ENCODE assay signal across 23 cellular contexts in the genomic region with DNA sequence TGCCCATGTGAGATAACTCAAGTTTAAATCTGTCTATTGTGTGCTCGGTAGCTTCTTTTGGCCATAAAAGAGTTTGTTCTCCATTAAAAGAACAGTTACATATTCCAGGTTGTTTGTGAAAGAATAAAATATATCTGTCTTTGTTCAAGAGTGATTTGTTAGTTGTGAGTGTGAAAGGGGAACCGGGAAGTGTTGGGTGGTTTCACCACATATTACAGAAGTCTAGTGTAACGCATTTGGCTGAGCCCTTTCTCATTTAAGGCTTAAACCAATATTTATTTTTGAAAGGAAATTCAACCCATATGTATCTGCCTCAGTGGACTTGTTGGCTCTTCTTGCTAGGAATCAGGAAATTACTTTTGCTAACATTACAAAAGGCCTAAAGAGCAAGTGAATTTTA. TPM values are rescaled to one million over a fixed set of nuclear protein-coding genes. Genes with fewer than 3 reads are reported as not detected.
DNase-seq lines count a peak whose midpoint lies in the region; ATAC-seq, FAIRE-seq and TF ChIP-seq lines count a peak whose summit lies in the region.
"Had no signal": no experiment of that assay in that cellular context is flagged by ENCODE, and none has a peak within 500 bp of the region (broad histone marks: within the 10 kb centered on the region; RNA-seq: fewer than 3 reads in every experiment).

No MANE protein-coding gene starts in this region.

- H2AFZ ChIP-seq in GM12878 (ENCODE audit: control insufficient read depth, low read depth, low read length): no peak overlapping the region
- no peak overlapping the region for H2AFZ ChIP-seq in hepatocyte
- H2AFZ ChIP-seq: GM23338 had no signal

- DNase-seq in MV-4-11 (lab: John Stamatoyannopoulos, UW) (peak; percentile 53), GM12878 (ENCODE audit: low read depth, low spot score) (no peak), HAP-1 (ENCODE audit: low spot score in 2 of 2) (no peak), body of pancreas (no peak), ecto neural progenitor cell (ENCODE audit: low spot score) (no peak), hepatocyte (ENCODE audit: low spot score) (no peak)
- DNase-seq: ACHN; BE2C; C1 segment of cervical spinal cord; CD4-positive, CD25-positive, alpha-beta regulatory T cell; CD8-positive, alpha-beta memory T cell; COR-L47; HFFc6; KBM-7 had no signal

- no TSS peak for BruUV-seq in GM12878 (replicated peaks; lab: Mats Ljungman, UMichigan)

- H3K4me2 ChIP-seq in GM12878 (ENCODE audit: control insufficient read depth, insufficient read depth) (no peak overlapping the region), hepatocyte (no peak overlapping the region)
- H3K4me2 ChIP-seq: GM23338 had no signal

- in situ Hi-C loops in GM12878 (cut with MboI) (no loop called here), HAP-1 (cut with MboI; ENCODE audit: low sequenced_read_pairs) (no loop called here)

- no peaks in the 10 kb centered on the region for H3K9me2 ChIP-seq in hepatocyte (replicated peaks; ENCODE audit: insufficient read depth)

- TF ChIP-seq CTCF in GM12878 (IDR thresholded peaks at IDR 0.05 in 2 of 3, conservative IDR thresholded peaks at IDR 0.05 in 1 of 3; ENCODE audit: control insufficient read depth in 2 of 3, extremely low read depth in 1 of 3, insufficient read depth in 1 of 3, low read depth in 3 of 3, low read length in 3 of 3) (no peak), body of pancreas (IDR thresholded peaks at IDR 0.05) (no peak), hepatocyte (IDR thresholded peaks at IDR 0.05; ENCODE audit: poor library complexity) (no peak)

- POLR2A ChIA-PET in GM12878 (lab: Charles Lee): no interaction called here

- no peaks in the 10 kb centered on the region for H3K9me3 ChIP-seq in GM12878 (replicated peaks; ENCODE audit: control insufficient read depth, insufficient read depth, low read length)
- no peaks in the 10 kb centered on the region for H3K9me3 ChIP-seq in HAP-1
- H3K9me3 ChIP-seq in body of pancreas: no peaks in the 10 kb centered on the region
- no peaks in the 10 kb centered on the region for H3K9me3 ChIP-seq in hepatocyte (ENCODE audit: low read depth)
- H3K9me3 ChIP-seq: BE2C had no signal

- H4K20me1 ChIP-seq in GM12878 (ENCODE audit: control insufficient read depth, insufficient read depth): no peaks in the 10 kb centered on the region
- no peaks in the 10 kb centered on the region for H4K20me1 ChIP-seq in hepatocyte (ENCODE audit: insufficient read depth, poor library complexity, severe bottlenecking)

- intact Hi-C loops in GM12878 (cut with micrococcal nuclease; ENCODE audit: unreplicated experiment): no loop called here
- intact Hi-C loops in body of pancreas (cut with DNase I): no loop called here

- no peak overlapping the region for H3K4me3 ChIP-seq in GM12878
- no peak overlapping the region for H3K4me3 ChIP-seq in HAP-1
- no peak overlapping the region for H3K4me3 ChIP-seq in body of pancreas
- no peak overlapping the region for H3K4me3 ChIP-seq in hepatocyte
- H3K4me3 ChIP-seq: GM23338 had no signal

- H3K27ac ChIP-seq in GM12878 (ENCODE audit: control insufficient read depth, insufficient read depth) (no peak overlapping the region), body of pancreas (no peak overlapping the region), hepatocyte (no peak overlapping the region)

- no peak overlapping the region for H3K9ac ChIP-seq in GM12878 (ENCODE audit: control insufficient read depth, insufficient read depth, low read length)

- 0% methylated on average over 3 of the region's 3 CpGs for WGBS in GM12878 (ENCODE audit: insufficient coverage, insufficient replicate concordance, low lambda C conversion rate, missing lambda C conversion rate)
- WGBS in body of pancreas, 2 donors: 50 to 56% methylated on average over 3 of the region's 3 CpGs
- WGBS in hepatocyte (ENCODE audit: low lambda C conversion rate, missing lambda C conversion rate): 61% methylated on average over 3 of the region's 3 CpGs

- FAIRE-seq in GM12878 (lab: Jason Lieb, UNC): no peak
- FAIRE-seq: A204.1, D721Med, G401.6, H54, HepG2 had no signal

- no peaks in the 10 kb centered on the region for H3K4me1 ChIP-seq in GM12878 (ENCODE audit: control insufficient read depth, insufficient read depth, low read length)
- H3K4me1 ChIP-seq in HAP-1: peaks cover 3% of the 10 kb centered on the region; the same call in 1 of the 2 replicates
- H3K4me1 ChIP-seq in body of pancreas: no peaks in the 10 kb centered on the region
- peaks cover 7% of the 10 kb centered on the region for H3K4me1 ChIP-seq in hepatocyte (ENCODE audit: insufficient read depth)
- H3K4me1 ChIP-seq: BE2C had no signal

- H3K27me3 ChIP-seq in GM12878 (replicated peaks in 1 of 2; ENCODE audit: control insufficient read depth in 2 of 2, insufficient read depth in 2 of 2, low read length in 1 of 2) (no peaks in the 10 kb centered on the region), HAP-1 (ENCODE audit: low read depth) (no peaks in the 10 kb centered on the region), body of pancreas (no peaks in the 10 kb centered on the region), hepatocyte (no peaks in the 10 kb centered on the region)
- H3K27me3 ChIP-seq: BE2C had no signal

- no peak for TF ChIP-seq RAD21 in GM12878 (IDR thresholded peaks at IDR 0.05; ENCODE audit: insufficient read depth, low read depth, low read length)

- no peak for TF ChIP-seq EP300 in GM12878 (IDR thresholded peaks at IDR 0.05; ENCODE audit: borderline replicate concordance in 1 of 2, control insufficient read depth in 1 of 2, low read depth in 2 of 2, low read length in 2 of 2)

- CTCF ChIA-PET in GM12878 (lab: Yijun Ruan, JAX): no interaction called here

- RAD21 ChIA-PET in GM12878 (lab: Charles Lee; ENCODE audit: unreplicated experiment): no interaction called here

- H3K36me3 ChIP-seq in GM12878 (ENCODE audit: control insufficient read depth in 2 of 2, insufficient read depth in 2 of 2, low read length in 1 of 2): no peaks in the 10 kb centered on the region
- no peaks in the 10 kb centered on the region for H3K36me3 ChIP-seq in HAP-1 (replicated peaks)
- H3K36me3 ChIP-seq in body of pancreas (replicated peaks in 1 of 2; ENCODE audit: insufficient read depth in 1 of 2, low read depth in 2 of 2): no peaks in the 10 kb centered on the region
- H3K36me3 ChIP-seq in hepatocyte (replicated peaks; ENCODE audit: insufficient read depth, low read depth): no peaks in the 10 kb centered on the region
- H3K36me3 ChIP-seq: BE2C had no signal

- ATAC-seq in GM18868 (IDR thresholded peaks at IDR 0.05; ENCODE audit: unreplicated experiment) (peak; percentile 38), GM12878 (peak; percentile 52), body of pancreas (no peak)
- ATAC-seq: GM23338, HCT116, HepG2 had no signal

- TF ChIP-seq POLR2A in GM12878 (IDR thresholded peaks at IDR 0.05; ENCODE audit: low read depth, low read length) (no peak), body of pancreas (IDR thresholded peaks at IDR 0.05) (no peak)

- no peaks in the 10 kb centered on the region for H3K79me2 ChIP-seq in GM12878 (ENCODE audit: control insufficient read depth, insufficient read depth, low read length)
- H3K79me2 ChIP-seq in hepatocyte: no peaks in the 10 kb centered on the region

- SMC1A ChIA-PET in GM12878 (lab: Charles Lee; ENCODE audit: uncharacterized antibody, unreplicated experiment): no interaction called here

TF ChIP-seq in GM12878, 131 proteins besides CTCF, POLR2A, EP300 and RAD21 (continues in another document):
- TF ChIP-seq RB1 (IDR thresholded peaks at IDR 0.05; ENCODE audit: borderline replicate concordance) (no peak), SPI1 (IDR thresholded peaks at IDR 0.05; ENCODE audit: borderline replicate concordance, insufficient read depth, low read depth, low read length) (peak; percentile 44; the same call in 1 of the 2 replicates)
- TF ChIP-seq, protein P1, sequence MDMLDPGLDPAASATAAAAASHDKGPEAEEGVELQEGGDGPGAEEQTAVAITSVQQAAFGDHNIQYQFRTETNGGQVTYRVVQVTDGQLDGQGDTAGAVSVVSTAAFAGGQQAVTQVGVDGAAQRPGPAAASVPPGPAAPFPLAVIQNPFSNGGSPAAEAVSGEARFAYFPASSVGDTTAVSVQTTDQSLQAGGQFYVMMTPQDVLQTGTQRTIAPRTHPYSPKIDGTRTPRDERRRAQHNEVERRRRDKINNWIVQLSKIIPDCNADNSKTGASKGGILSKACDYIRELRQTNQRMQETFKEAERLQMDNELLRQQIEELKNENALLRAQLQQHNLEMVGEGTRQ (IDR thresholded peaks at IDR 0.05; ENCODE audit: borderline replicate concordance, low read depth, low read length): no peak

RNA-seq across cellular contexts. Expression of a gene that starts 54.1 kb away (rescaled TPM):
- total RNA-seq in GM12878 (2013; cell fraction: nucleolus; rRNA removed): not detected in 2 replicates
- total RNA-seq in GM12878 (2014; rRNA removed): not detected in 2 replicates
- not detected in 2 replicates for total RNA-seq in GM12878 (2014; rRNA removed; fragmentation: Illumina TruSeq; extraction: Trizol)
- total RNA-seq in GM12878 (2021): not detected in 2 replicates
- not detected for polyA plus RNA-seq in GM12878 (2011; ENCODE audit: low read depth)
- polyA plus RNA-seq in GM12878 (2011; rRNA removed): not detected in 2 replicates
- 0.02 TPM in 1 of 2 replicates, not detected in the other for polyA plus RNA-seq in GM12878 (2011; cell fraction: cytosol; rRNA removed)
- polyA plus RNA-seq in GM12878 (2011; cell fraction: nucleus; rRNA removed): 0.03 TPM in 1 of 2 replicates, not detected in the other
- not detected in 2 replicates for polyA plus RNA-seq in GM12878 (2012)
- polyA plus RNA-seq in GM12878 (2014; fragmentation: Illumina TruSeq; extraction: Trizol): not detected in 2 replicates
- not detected for polyA plus RNA-seq in GM12878 (2014; fragmentation: Nextera tagmentation; extraction: Ambion mirVana)
- polyA plus RNA-seq in GM12878 (2014; rRNA removed): not detected in 2 replicates
- polyA plus RNA-seq in GM12878 (2016; fragmentation: Nextera tagmentation; extraction: Ambion mirVana): not detected
- 0.07 TPM in 1 of 2 replicates, not detected in the other for polyA minus RNA-seq in GM12878 (2011; rRNA and poly(A)+ RNA removed)
- polyA minus RNA-seq in GM12878 (2011; cell fraction: cytosol; rRNA and poly(A)+ RNA removed): not detected in 2 replicates
- not detected in 2 replicates for polyA minus RNA-seq in GM12878 (2011; cell fraction: nucleus; rRNA and poly(A)+ RNA removed)
- total RNA-seq in body of pancreas: 1 to 10 TPM; 3.3 to 4.4 TPM
- total RNA-seq in hepatocyte: 1.1 and 1.6 TPM in 2 replicates
- polyA plus RNA-seq in hepatocyte: 0.29 and 0.53 TPM in 2 replicates
- total RNA-seq: CD4-positive, CD25-positive, alpha-beta regulatory T cell; CD8-positive, alpha-beta memory T cell; HFFc6 had no signal
- polyA plus RNA-seq: CD4-positive, CD25-positive, alpha-beta regulatory T cell; CD8-positive, alpha-beta memory T cell; IgD-negative memory B cell had no signal
